ENCODE assay signal across 18 cellular contexts in genomic region chr5:36730537-36731216, GRCh38.
"Had no signal": no experiment of that assay in that cellular context is flagged by ENCODE, and none has a peak within 500 bp of the region (broad histone marks: within the 10 kb centered on the region; RNA-seq: fewer than 3 reads in every experiment).

No MANE protein-coding gene starts in this region.

- H3K9me3 ChIP-seq: gastrocnemius medialis, heart left ventricle, prostate gland, spleen, upper lobe of left lung had no signal

- H3K4me1 Mint-ChIP-seq: activated CD4-positive, alpha-beta memory T cell treated with anti-CD3 and anti-CD28 coated beads, Interleukin-2, amount 10 ng/mL, durations not matched to agents 7 days and 5 days; activated CD4-positive, alpha-beta T cell treated with anti-CD3 and anti-CD28 coated beads for 36 hours; endodermal cell; nephron progenitor cell had no signal

- H3K36me3 Mint-ChIP-seq: activated naive CD4-positive, alpha-beta T cell treated with anti-CD3 and anti-CD28 coated beads, Interleukin-2, amount 50 U/mL, for 72 hours; immature natural killer cell had no signal

- H3K9me3 Mint-ChIP-seq: activated CD4-positive, alpha-beta memory T cell treated with anti-CD3 and anti-CD28 coated beads, Interleukin-2, amount 10 ng/mL, durations not matched to agents 7 days and 5 days; activated naive CD4-positive, alpha-beta T cell treated with anti-CD3 and anti-CD28 coated beads, Interleukin-2, amount 50 U/mL, for 72 hours; activated T-cell treated with anti-CD3 and anti-CD28 coated beads, Interleukin-2, amount 50 U/mL, for 72 hours; endodermal cell; immature natural killer cell; nephron progenitor cell; stimulated activated naive CD8-positive, alpha-beta T cell treated with anti-CD3 and anti-CD28 coated beads, Interleukin-15, amount 100 ng/mL, for 72 hours had no signal

- H3K27me3 ChIP-seq: gastrocnemius medialis, spleen, upper lobe of left lung had no signal

- ATAC-seq: activated CD4-positive, alpha-beta T cell treated with anti-CD3 and anti-CD28 coated beads for 36 hours; activated naive CD4-positive, alpha-beta T cell treated with anti-CD3 and anti-CD28 coated beads, Interleukin-2, amount 50 U/mL, for 72 hours; activated T-cell treated with anti-CD3 and anti-CD28 coated beads, Interleukin-2, amount 50 U/mL, for 72 hours; gastrocnemius medialis; heart left ventricle; sciatic nerve; stimulated activated naive CD8-positive, alpha-beta T cell treated with anti-CD3 and anti-CD28 coated beads, Interleukin-15, amount 100 ng/mL, for 72 hours had no signal

- H3K4me3 ChIP-seq: dorsolateral prefrontal cortex, gastrocnemius medialis, heart left ventricle, prostate gland, spleen, upper lobe of left lung had no signal

- H3K36me3 ChIP-seq: gastrocnemius medialis, heart left ventricle, prostate gland, spleen, upper lobe of left lung had no signal

- H3K27ac Mint-ChIP-seq: activated CD4-positive, alpha-beta memory T cell treated with anti-CD3 and anti-CD28 coated beads, Interleukin-2, amount 10 ng/mL, durations not matched to agents 7 days and 5 days; activated CD4-positive, alpha-beta T cell treated with anti-CD3 and anti-CD28 coated beads for 36 hours; activated naive CD4-positive, alpha-beta T cell treated with anti-CD3 and anti-CD28 coated beads, Interleukin-2, amount 50 U/mL, for 72 hours; activated T-cell treated with anti-CD3 and anti-CD28 coated beads, Interleukin-2, amount 50 U/mL, for 72 hours; endodermal cell; immature natural killer cell; nephron progenitor cell; stimulated activated naive CD8-positive, alpha-beta T cell treated with anti-CD3 and anti-CD28 coated beads, Interleukin-15, amount 100 ng/mL, for 72 hours had no signal

- DNase-seq: activated CD4-positive, alpha-beta memory T cell treated with anti-CD3 and anti-CD28 coated beads, Interleukin-2, amount 10 ng/mL, durations not matched to agents 7 days and 5 days; activated CD4-positive, alpha-beta T cell treated with anti-CD3 and anti-CD28 coated beads for 36 hours; activated CD8-positive, alpha-beta memory T cell treated with anti-CD3 and anti-CD28 coated beads, Interleukin-2, amount 50 U/mL, for 4 hours; activated gamma-delta T cell; activated T-cell treated with anti-CD3 and anti-CD28 coated beads, Interleukin-2, amount 50 U/mL, for 72 hours; dorsolateral prefrontal cortex; endodermal cell; gastrocnemius medialis; heart left ventricle; immature natural killer cell; mesendoderm; nephron progenitor cell; spleen; stimulated activated naive CD8-positive, alpha-beta T cell treated with anti-CD3 and anti-CD28 coated beads, Interleukin-15, amount 100 ng/mL, for 72 hours had no signal

- H3K4me3 Mint-ChIP-seq: activated CD4-positive, alpha-beta memory T cell treated with anti-CD3 and anti-CD28 coated beads, Interleukin-2, amount 10 ng/mL, durations not matched to agents 7 days and 5 days; activated CD4-positive, alpha-beta T cell treated with anti-CD3 and anti-CD28 coated beads for 36 hours; activated T-cell treated with anti-CD3 and anti-CD28 coated beads, Interleukin-2, amount 50 U/mL, for 72 hours; endodermal cell; immature natural killer cell; nephron progenitor cell; stimulated activated naive CD8-positive, alpha-beta T cell treated with anti-CD3 and anti-CD28 coated beads, Interleukin-15, amount 100 ng/mL, for 72 hours had no signal

- H3K27ac ChIP-seq: dorsolateral prefrontal cortex, gastrocnemius medialis, heart left ventricle, prostate gland, spleen, upper lobe of left lung had no signal

- H3K4me1 ChIP-seq: prostate gland had no signal
